In genomic region chr18:41009926-41010325, GRCh38 we compare ENCODE assay signal across 24 cellular contexts.
"Had no signal": no experiment of that assay in that cellular context is flagged by ENCODE, and none has a peak within 500 bp of the region (broad histone marks: within the 10 kb centered on the region; RNA-seq: fewer than 3 reads in every experiment).

No MANE protein-coding gene starts in this region.

- H3K4me1 Mint-ChIP-seq: naive thymus-derived CD8-positive, alpha-beta T cell; stimulated activated naive CD8-positive, alpha-beta T cell treated with anti-CD3 and anti-CD28 coated beads, Interleukin-15, amount 100 ng/mL, for 72 hours had no signal

- H3K4me1 ChIP-seq: gastrocnemius medialis, lower lobe of right lung, prostate gland, right atrium auricular region, suprapubic skin, transverse colon, upper lobe of right lung, uterus had no signal

- H3K4me3 Mint-ChIP-seq: effector memory CD8-positive, alpha-beta T cell; naive thymus-derived CD8-positive, alpha-beta T cell; nephron progenitor cell; stimulated activated naive CD8-positive, alpha-beta T cell treated with anti-CD3 and anti-CD28 coated beads, Interleukin-15, amount 100 ng/mL, for 72 hours had no signal

- H3K4me2 ChIP-seq: smooth muscle cell had no signal

- ATAC-seq: effector memory CD8-positive, alpha-beta T cell; esophagus mucosa; gastrocnemius medialis; left ventricle myocardium superior; lower lobe of right lung; naive thymus-derived CD8-positive, alpha-beta T cell; sciatic nerve; stimulated activated naive CD8-positive, alpha-beta T cell treated with anti-CD3 and anti-CD28 coated beads, Interleukin-15, amount 100 ng/mL, for 72 hours; upper lobe of right lung had no signal

- DNase-seq: effector memory CD8-positive, alpha-beta T cell; foreskin fibroblast; gastrocnemius medialis; head of caudate nucleus; left ventricle myocardium superior; lower lobe of right lung; nephron progenitor cell; nucleus accumbens; stimulated activated CD4-positive, alpha-beta T cell treated with anti-CD3 and anti-CD28 coated beads, Interleukin-12 subunit alpha, Interleukin-12 subunit beta, amount 100 ng/mL, for 4 hours; stimulated activated CD4-positive, alpha-beta T cell treated with anti-CD3 and anti-CD28 coated beads, Interleukin-1b, Interleukin-23, amount 100 ng/mL, for 48 hours; stimulated activated CD4-positive, alpha-beta T cell treated with anti-CD3 and anti-CD28 coated beads, Interleukin-4, amount 100 ng/mL, for 1 hour; stimulated activated CD8-positive, alpha-beta memory T cell treated with anti-CD3 and anti-CD28 coated beads, Interleukin-4, amount 100 ng/mL, for 48 hours; stimulated activated naive CD4-positive, alpha-beta T cell; stimulated activated naive CD8-positive, alpha-beta T cell treated with anti-CD3 and anti-CD28 coated beads, Interleukin-15, amount 100 ng/mL, for 72 hours; transverse colon; upper lobe of right lung; uterus had no signal

- H3K4me3 ChIP-seq: gastrocnemius medialis, lower lobe of right lung, prostate gland, right atrium auricular region, smooth muscle cell, suprapubic skin, transverse colon, upper lobe of right lung, uterus had no signal

- H3K36me3 Mint-ChIP-seq: naive thymus-derived CD8-positive, alpha-beta T cell had no signal

- H3K27me3 Mint-ChIP-seq: effector memory CD8-positive, alpha-beta T cell; naive thymus-derived CD8-positive, alpha-beta T cell; stimulated activated naive CD8-positive, alpha-beta T cell treated with anti-CD3 and anti-CD28 coated beads, Interleukin-15, amount 100 ng/mL, for 72 hours had no signal

- H3K36me3 ChIP-seq: gastrocnemius medialis, lower lobe of right lung, prostate gland, right atrium auricular region, suprapubic skin, transverse colon, upper lobe of right lung, uterus had no signal

- H3K27ac ChIP-seq: gastrocnemius medialis, lower lobe of right lung, prostate gland, right atrium auricular region, suprapubic skin, transverse colon, upper lobe of right lung, uterus had no signal

- H3K27ac Mint-ChIP-seq: effector memory CD8-positive, alpha-beta T cell; naive thymus-derived CD8-positive, alpha-beta T cell; nephron progenitor cell; stimulated activated naive CD8-positive, alpha-beta T cell treated with anti-CD3 and anti-CD28 coated beads, Interleukin-15, amount 100 ng/mL, for 72 hours had no signal

- H3K27me3 ChIP-seq: gastrocnemius medialis, right atrium auricular region, suprapubic skin, transverse colon, upper lobe of right lung, uterus had no signal
